Comparison of ENCODE assay signal across 20 cellular contexts in genomic region chr2:170696948-170697347, GRCh38. TPM values are rescaled to one million over a fixed set of nuclear protein-coding genes. Genes with fewer than 3 reads are reported as not detected.
DNase-seq lines count a peak whose midpoint lies in the region; ATAC-seq, FAIRE-seq and TF ChIP-seq lines count a peak whose summit lies in the region.
"Had no signal": no experiment of that assay in that cellular context is flagged by ENCODE, and none has a peak within 500 bp of the region (broad histone marks: within the 10 kb centered on the region; RNA-seq: fewer than 3 reads in every experiment).

No MANE protein-coding gene starts in this region.

- no peaks in the 10 kb centered on the region for H3K27me3 ChIP-seq in SJCRH30
- peaks cover 0 to 15% (median 0%) of the 10 kb centered on the region in 3 experiments for H3K27me3 ChIP-seq in neuronal stem cell (ENCODE audit: control insufficient read depth in 3 of 3, insufficient read depth in 3 of 3, low read depth in 1 of 3, low read length in 3 of 3)
- H3K27me3 ChIP-seq in esophagus squamous epithelium: peaks cover 0 to 8% (median 0%) of the 10 kb centered on the region in 4 donors
- peaks cover 0 to 2% of the 10 kb centered on the region in 2 experiments for H3K27me3 ChIP-seq in mesenchymal stem cell (ENCODE audit: control insufficient read depth in 1 of 2, insufficient read depth in 1 of 2, low read length in 2 of 2)
- H3K27me3 ChIP-seq: BE2C had no signal

- H2BK12ac ChIP-seq in neuronal stem cell (ENCODE audit: low read length) (no peak overlapping the region), mesenchymal stem cell (ENCODE audit: low read length in 2 of 2) (no peak overlapping the region)

- H3K4me3 ChIP-seq in SJCRH30: no peak overlapping the region
- no peak overlapping the region for H3K4me3 ChIP-seq in kidney (ENCODE audit: low read length in 2 of 2)
- no peak overlapping the region for H3K4me3 ChIP-seq in neuronal stem cell (ENCODE audit: low read length in 2 of 2)
- H3K4me3 ChIP-seq in esophagus squamous epithelium: no peak overlapping the region
- H3K4me3 ChIP-seq in mesenchymal stem cell (ENCODE audit: insufficient read depth in 1 of 2, low read depth in 1 of 2, low read length in 2 of 2): no peak overlapping the region
- H3K4me3 ChIP-seq: GM23248, HAP-1 had no signal

- no peak overlapping the region for H2AFZ ChIP-seq in neuronal stem cell (ENCODE audit: low read length)
- H2AFZ ChIP-seq in mesenchymal stem cell (ENCODE audit: low read depth, low read length): no peak overlapping the region
- H2AFZ ChIP-seq: GM23248 had no signal

- DNase-seq in SJCRH30 (no peak), kidney (peak; percentile 26), neuronal stem cell (ENCODE audit: low spot score) (no peak), left lobe of liver (ENCODE audit: low spot score) (no peak), esophagus squamous epithelium (lab: John Stamatoyannopoulos, UW) (no peak), mesenchymal stem cell (no peak), NCI-H1092 treated with DMSO at 0.1 percent for 48 hours (lab: John Stamatoyannopoulos, UW) (no peak)
- DNase-seq: ACHN; BE2C; C1 segment of cervical spinal cord; CD4-positive, CD25-positive, alpha-beta regulatory T cell; CD8-positive, alpha-beta memory T cell; COR-L47; GM23248 had no signal

- intact Hi-C loops in kidney (cut with DNase I) (no loop called here), esophagus squamous epithelium (cut with DNase I) (no loop called here)

- no peak overlapping the region for H4K8ac ChIP-seq in neuronal stem cell (ENCODE audit: low read depth, low read length)
- no peak overlapping the region for H4K8ac ChIP-seq in mesenchymal stem cell (ENCODE audit: low read length)

- H3K36me3 ChIP-seq in SJCRH30 (no peaks in the 10 kb centered on the region), kidney (ENCODE audit: control insufficient read depth in 1 of 2, insufficient read depth in 2 of 2, low read length in 2 of 2) (no peaks in the 10 kb centered on the region), neuronal stem cell (replicated peaks in 1 of 2; ENCODE audit: control insufficient read depth in 2 of 2, insufficient read depth in 2 of 2, low read length in 2 of 2) (no peaks in the 10 kb centered on the region), esophagus squamous epithelium (no peaks in the 10 kb centered on the region), mesenchymal stem cell (ENCODE audit: control insufficient read depth in 1 of 2, insufficient read depth in 2 of 2, low read depth in 1 of 2, low read length in 2 of 2) (no peaks in the 10 kb centered on the region)
- H3K36me3 ChIP-seq: BE2C, HAP-1 had no signal

- H3K4me1 ChIP-seq in SJCRH30 (peaks cover 18% of the 10 kb centered on the region), kidney (ENCODE audit: control insufficient read depth in 1 of 2, insufficient read depth in 1 of 2, low read depth in 1 of 2, low read length in 2 of 2) (no peaks in the 10 kb centered on the region), neuronal stem cell (ENCODE audit: control insufficient read depth in 2 of 2, insufficient read depth in 1 of 2, low read depth in 1 of 2, low read length in 2 of 2) (peaks cover 7 to 17% of the 10 kb centered on the region in 2 donors), esophagus squamous epithelium (no peaks in the 10 kb centered on the region), mesenchymal stem cell (ENCODE audit: control insufficient read depth, insufficient read depth, low read depth, low read length) (peaks cover 4% of the 10 kb centered on the region)
- H3K4me1 ChIP-seq: BE2C had no signal

- H4K91ac ChIP-seq in neuronal stem cell (ENCODE audit: low read depth, low read length, poor library complexity) (no peak overlapping the region), mesenchymal stem cell (ENCODE audit: low read length) (no peak overlapping the region)

- H3K18ac ChIP-seq in neuronal stem cell (ENCODE audit: low read length) (peak overlapping the region; percentile 64), mesenchymal stem cell (ENCODE audit: low read depth in 1 of 2, low read length in 2 of 2) (no peak overlapping the region)

- H3K9ac ChIP-seq in kidney (ENCODE audit: low read length in 2 of 2) (no peak overlapping the region), neuronal stem cell (ENCODE audit: low read depth, low read length, poor library complexity) (no peak overlapping the region), mesenchymal stem cell (ENCODE audit: low read length) (no peak overlapping the region)
- H3K9ac ChIP-seq: GM23248 had no signal

- H3K9me3 ChIP-seq in SJCRH30 (replicated peaks) (no peaks in the 10 kb centered on the region), kidney (ENCODE audit: control insufficient read depth in 1 of 2, low read length in 2 of 2) (no peaks in the 10 kb centered on the region), neuronal stem cell (replicated peaks in 1 of 2; ENCODE audit: control insufficient read depth in 2 of 2, insufficient read depth in 1 of 2, low read depth in 1 of 2, low read length in 2 of 2) (no peaks in the 10 kb centered on the region), esophagus squamous epithelium (no peaks in the 10 kb centered on the region), mesenchymal stem cell (ENCODE audit: control insufficient read depth, low read length) (no peaks in the 10 kb centered on the region)
- H3K9me3 ChIP-seq: BE2C, HAP-1 had no signal

- ATAC-seq in left lobe of liver: no peak

- TF ChIP-seq CTCF in kidney (IDR thresholded peaks at IDR 0.05; ENCODE audit: borderline replicate concordance, extremely low read depth, insufficient read depth) (no peak), esophagus squamous epithelium (IDR thresholded peaks at IDR 0.05) (no peak)

- no peak for TF ChIP-seq POLR2A in esophagus squamous epithelium (IDR thresholded peaks at IDR 0.05)

- no peak overlapping the region for H3K23ac ChIP-seq in neuronal stem cell (ENCODE audit: low read depth, low read length, poor library complexity)
- no peak overlapping the region for H3K23ac ChIP-seq in mesenchymal stem cell (ENCODE audit: low read length in 2 of 2)

- H2BK5ac ChIP-seq in neuronal stem cell (ENCODE audit: low read length): no peak overlapping the region
- no peak overlapping the region for H2BK5ac ChIP-seq in mesenchymal stem cell (ENCODE audit: low read depth, low read length, poor library complexity, severe bottlenecking)

- H3K4me2 ChIP-seq in neuronal stem cell (ENCODE audit: insufficient read depth, low read length, poor library complexity, severe bottlenecking) (no peak overlapping the region), mesenchymal stem cell (ENCODE audit: low read length, poor library complexity, severe bottlenecking) (no peak overlapping the region)

- H3K14ac ChIP-seq in neuronal stem cell (ENCODE audit: low read length) (no peak overlapping the region), mesenchymal stem cell (ENCODE audit: low read length in 2 of 2) (no peak overlapping the region)

- no peak for FAIRE-seq in kidney (lab: Jason Lieb, UNC)
- FAIRE-seq: A204.1, D721Med, G401.6, GM12891 had no signal

- H3K79me1 ChIP-seq in neuronal stem cell (ENCODE audit: low read depth, low read length): no peaks in the 10 kb centered on the region
- H3K79me1 ChIP-seq in mesenchymal stem cell (replicated peaks; ENCODE audit: low read length, poor library complexity, severe bottlenecking): no peaks in the 10 kb centered on the region

- no peak overlapping the region for H2BK15ac ChIP-seq in neuronal stem cell (ENCODE audit: low read length)
- no peak overlapping the region for H2BK15ac ChIP-seq in mesenchymal stem cell (ENCODE audit: low read depth, poor library complexity, severe bottlenecking)

- H2BK120ac ChIP-seq in neuronal stem cell (ENCODE audit: low read depth, low read length): no peak overlapping the region
- H2BK120ac ChIP-seq in mesenchymal stem cell (ENCODE audit: low read depth, low read length): no peak overlapping the region

- H3K4ac ChIP-seq in neuronal stem cell (ENCODE audit: low read length) (no peak overlapping the region), mesenchymal stem cell (ENCODE audit: low read depth in 1 of 2, low read length in 2 of 2) (no peak overlapping the region)

- H3K27ac ChIP-seq in SJCRH30 (peak overlapping the region; percentile 97; the same call in 1 of the 2 replicates), kidney (ENCODE audit: low read depth in 2 of 2, low read length in 2 of 2) (no peak overlapping the region), neuronal stem cell (replicated peaks; ENCODE audit: low read length) (no peak overlapping the region), esophagus squamous epithelium (no peak overlapping the region), mesenchymal stem cell (ENCODE audit: low read length, poor library complexity, severe bottlenecking) (no peak overlapping the region)
- H3K27ac ChIP-seq: GM23248 had no signal

- no peak overlapping the region for H2AK5ac ChIP-seq in neuronal stem cell (ENCODE audit: low read depth, low read length)
- H2AK5ac ChIP-seq in mesenchymal stem cell (ENCODE audit: low read length, severe bottlenecking): no peak overlapping the region

- no CpG with 5 or more reads among the region's 3 CpGs for WGBS in neuronal stem cell (ENCODE audit: extremely low coverage in 2 of 2, insufficient read length in 2 of 2, insufficient replicate concordance in 1 of 2), 2 donors
- 78 to 89% methylated on average over 3 of the region's 3 CpGs for WGBS in esophagus squamous epithelium, 2 donors
- WGBS in mesenchymal stem cell: 61% methylated on average over 3 of the region's 3 CpGs

RNA-seq across cellular contexts. Expression of gene SP5, which starts 18.2 kb away (rescaled TPM):
- total RNA-seq in SJCRH30 (2014; rRNA removed; shearing (Covaris generic)): 0.10 TPM in 1 of 2 replicates, not detected in the other
- 0.25 TPM for total RNA-seq in kidney
- 1.6 TPM for polyA plus RNA-seq in kidney (ENCODE audit: insufficient read depth, low read depth, low replicate concordance)
- 0.04 TPM for polyA plus RNA-seq in neuronal stem cell (2013, experiment 1 of 2)
- 0.06 TPM for polyA plus RNA-seq in neuronal stem cell (2013, experiment 2 of 2)
- total RNA-seq in left lobe of liver: 2.6 TPM
- 1 to 10 TPM in 2 of 4 donors, under 1 TPM in 1, not detected in 1; 0.57 to 2.3 (median 1.8) TPM for total RNA-seq in esophagus squamous epithelium
- not detected for polyA plus RNA-seq in mesenchymal stem cell (2013, experiment 1 of 2)
- polyA plus RNA-seq in mesenchymal stem cell (2013, experiment 2 of 2): not detected
- total RNA-seq: CD4-positive, CD25-positive, alpha-beta regulatory T cell; CD8-positive, alpha-beta memory T cell; GM23248; H4 had no signal
- polyA plus RNA-seq: CD4-positive, CD25-positive, alpha-beta regulatory T cell; CD8-positive, alpha-beta memory T cell; GM23248 had no signal
